Comparison of ENCODE assay signal across 24 cellular contexts in genomic region chr1:67146101-67146500, GRCh38. TPM values are rescaled to one million over a fixed set of nuclear protein-coding genes. Genes with fewer than 3 reads are reported as not detected.
"Had no signal": no experiment of that assay in that cellular context is flagged by ENCODE, and none has a peak within 500 bp of the region (broad histone marks: within the 10 kb centered on the region; RNA-seq: fewer than 3 reads in every experiment).

No MANE protein-coding gene starts in this region.

- H3K9me3 Mint-ChIP-seq: endodermal cell; naive thymus-derived CD8-positive, alpha-beta T cell; neural crest cell had no signal

- ATAC-seq: heart left ventricle, mucosa of descending colon had no signal

- H3K36me3 Mint-ChIP-seq: naive thymus-derived CD8-positive, alpha-beta T cell had no signal

- DNase-seq: dermis blood vessel endothelial cell; endodermal cell; heart left ventricle; hippocampal formation; kidney glomerular epithelial cell; mucosa of descending colon; ovary; sigmoid colon; stimulated activated CD4-positive, alpha-beta T cell treated with anti-CD3 and anti-CD28 coated beads, Interleukin-2, amount 100 ng/mL, for 24 hours; stimulated activated CD4-positive, alpha-beta T cell treated with anti-CD3 and anti-CD28 coated beads, Interleukin-4, amount 100 ng/mL, for 4 hours; stimulated activated naive CD4-positive, alpha-beta T cell treated with Interleukin-2 at 50 U/mL for 16 hours; tibial artery; upper lobe of left lung; uterus had no signal

- H3K4me3 Mint-ChIP-seq: endodermal cell; naive thymus-derived CD8-positive, alpha-beta T cell; neural crest cell had no signal

- H3K27ac Mint-ChIP-seq: endodermal cell had no signal

RNA-seq across cellular contexts. Expression of gene C1orf141, which starts 11.3 kb away (rescaled TPM):
- total RNA-seq: dermis blood vessel endothelial cell; endodermal cell; endothelial cell of umbilical vein; glomerular endothelial cell; heart left ventricle; liver; lung microvascular endothelial cell; mucosa of descending colon; naive thymus-derived CD8-positive, alpha-beta T cell; neural crest cell; posterior vena cava; right atrium auricular region; sigmoid colon; uterus had no signal

RNA-seq across cellular contexts. Expression of gene IL23R, which starts 20.2 kb away (rescaled TPM):
- total RNA-seq: dermis blood vessel endothelial cell; endodermal cell; endothelial cell of umbilical vein; frontal cortex; glomerular endothelial cell; heart left ventricle; lung microvascular endothelial cell; naive thymus-derived CD8-positive, alpha-beta T cell; neural crest cell; ovary; posterior vena cava; right atrium auricular region; sigmoid colon; temporal lobe had no signal
